11 cellular contexts compared by ENCODE assay signal in the genomic region with DNA sequence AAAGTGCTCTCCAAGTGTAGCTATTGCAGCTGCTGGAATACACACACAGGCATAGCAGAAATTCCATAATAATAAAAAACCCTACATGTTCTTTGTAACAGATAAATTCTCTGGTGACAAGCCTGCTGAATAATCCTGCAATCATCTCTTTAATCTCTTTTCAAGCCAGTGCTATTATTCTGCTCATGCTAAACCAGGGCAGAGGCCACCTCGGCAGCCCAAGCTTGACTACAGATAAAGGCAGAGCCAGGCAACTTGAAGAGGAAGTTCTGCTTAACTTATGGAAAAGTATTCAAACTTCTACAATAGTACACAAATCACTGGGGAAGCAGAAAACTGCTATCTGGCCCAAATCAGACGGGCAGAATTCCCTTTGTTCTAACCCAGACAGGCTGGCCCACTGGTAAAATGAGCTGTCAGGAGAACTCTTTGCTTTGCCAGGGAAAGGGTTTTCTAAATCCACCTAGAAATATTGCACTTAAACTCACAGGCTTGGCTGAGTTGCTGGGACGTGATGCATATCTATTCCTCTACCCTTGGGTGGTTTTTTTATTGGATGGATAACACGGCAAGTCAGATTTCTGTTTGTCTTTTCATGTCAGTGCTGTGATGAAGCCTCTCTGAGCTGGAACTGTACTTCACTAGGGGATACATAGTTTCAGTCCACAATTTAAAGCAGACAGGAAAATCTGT.
DNase-seq lines count a peak whose midpoint lies in the region; ATAC-seq and TF ChIP-seq lines count a peak whose summit lies in the region.
"Had no signal": no experiment of that assay in that cellular context is flagged by ENCODE, and none has a peak within 500 bp of the region (broad histone marks: within the 10 kb centered on the region; RNA-seq: fewer than 3 reads in every experiment).

No MANE protein-coding gene starts in this region.

- peak overlapping the region; percentile 82 for H3K9ac ChIP-seq in adipocyte (ENCODE audit: low read length)

- peak; percentile 42 for DNase-seq in GM04504 (ENCODE audit: low read depth)
- peak; percentile 71 for DNase-seq in adipocyte (ENCODE audit: low read depth)
- no peak for DNase-seq in glutamatergic neuron
- DNase-seq in NCI-H2029 treated with DMSO at 0.1 percent for 48 hours (lab: John Stamatoyannopoulos, UW) = no peak
- DNase-seq in COR-L47 (lab: John Stamatoyannopoulos, UW) = no peak
- DNase-seq in stimulated activated CD8-positive, alpha-beta memory T cell treated with anti-CD3 and anti-CD28 coated beads, Interleukin-4, amount 100 ng/mL, for 48 hours = no peak
- DNase-seq: NCI-H1105; stimulated activated naive B cell treated with anti-CD40 and anti-IgM and Interleukin-4, amounts not matched to agents 10 μg/mL and 1 μg/mL and 100 μg/mL, for 72 hours had no signal

- H3K9me3 Mint-ChIP-seq in glutamatergic neuron (ENCODE audit: unreplicated experiment) = peaks cover 3% of the 10 kb centered on the region
- H3K9me3 Mint-ChIP-seq: stimulated activated naive B cell treated with anti-CD40 and anti-IgM and Interleukin-4, amounts not matched to agents 10 μg/mL and 1 μg/mL and 100 μg/mL, for 72 hours had no signal

- H3K4me1 Mint-ChIP-seq in glutamatergic neuron (ENCODE audit: low read depth, unreplicated experiment) = peaks cover 40% of the 10 kb centered on the region
- H3K4me1 Mint-ChIP-seq: stimulated activated naive B cell treated with anti-CD40 and anti-IgM and Interleukin-4, amounts not matched to agents 10 μg/mL and 1 μg/mL and 100 μg/mL, for 72 hours had no signal

- no peaks in the 10 kb centered on the region for H3K27me3 Mint-ChIP-seq in glutamatergic neuron (ENCODE audit: unreplicated experiment)
- H3K27me3 Mint-ChIP-seq: stimulated activated naive B cell treated with anti-CD40 and anti-IgM and Interleukin-4, amounts not matched to agents 10 μg/mL and 1 μg/mL and 100 μg/mL, for 72 hours had no signal

- no peak for TF ChIP-seq CTCF in glutamatergic neuron (IDR thresholded peaks at IDR 0.05; ENCODE audit: partially characterized antibody, unreplicated experiment)

- no peaks in the 10 kb centered on the region for H3K36me3 Mint-ChIP-seq in glutamatergic neuron (ENCODE audit: unreplicated experiment)

- H3K27ac Mint-ChIP-seq in glutamatergic neuron (ENCODE audit: unreplicated experiment) = peak overlapping the region; percentile 23
- H3K27ac Mint-ChIP-seq: stimulated activated naive B cell treated with anti-CD40 and anti-IgM and Interleukin-4, amounts not matched to agents 10 μg/mL and 1 μg/mL and 100 μg/mL, for 72 hours had no signal

- H3K4me3 ChIP-seq in adipocyte (ENCODE audit: low read length) (peak overlapping the region; percentile 52), skin epidermis (no peak overlapping the region)
- H3K4me3 ChIP-seq: breast epithelium had no signal

- no peak for ATAC-seq in HG03097 (IDR thresholded peaks at IDR 0.05; ENCODE audit: low FRiP score, unreplicated experiment)
- ATAC-seq: stimulated activated naive B cell treated with anti-CD40 and anti-IgM and Interleukin-4, amounts not matched to agents 10 μg/mL and 1 μg/mL and 100 μg/mL, for 72 hours had no signal

- peak overlapping the region in 19 of 21 experiments; percentile 0 to 74 (median 58) for H3K27ac ChIP-seq in skin epidermis

- peaks cover 55% of the 10 kb centered on the region for H3K4me1 ChIP-seq in adipocyte (ENCODE audit: control insufficient read depth, insufficient read depth, low read length)
- H3K4me1 ChIP-seq: breast epithelium had no signal

- H3K4me3 Mint-ChIP-seq in glutamatergic neuron (ENCODE audit: unreplicated experiment) = no peak overlapping the region
- H3K4me3 Mint-ChIP-seq: stimulated activated naive B cell treated with anti-CD40 and anti-IgM and Interleukin-4, amounts not matched to agents 10 μg/mL and 1 μg/mL and 100 μg/mL, for 72 hours had no signal

- H3K27me3 ChIP-seq in adipocyte (replicated peaks; ENCODE audit: control insufficient read depth, insufficient read depth, low read length) = no peaks in the 10 kb centered on the region
- H3K27me3 ChIP-seq: breast epithelium had no signal

- H3K36me3 ChIP-seq in adipocyte (ENCODE audit: control insufficient read depth, insufficient read depth, low read length, severe bottlenecking) = no peaks in the 10 kb centered on the region
- H3K36me3 ChIP-seq: breast epithelium had no signal

- no peaks in the 10 kb centered on the region for H3K9me3 ChIP-seq in adipocyte (ENCODE audit: control insufficient read depth, low read length)
- H3K9me3 ChIP-seq: breast epithelium had no signal

Comparison
In these comparisons a context has a peak if more than half of its experiments do, and no peak if none do; other contexts are left out.
1. DNase-seq: peak in GM04504 (single experiment) and adipocyte (single experiment); none in glutamatergic neuron (single experiment), NCI-H2029 treated with DMSO at 0.1 percent for 48 hours (single experiment), COR-L47 (single experiment) and stimulated activated CD8-positive, alpha-beta memory T cell treated with anti-CD3 and anti-CD28 coated beads, Interleukin-4, amount 100 ng/mL, for 48 hours (single experiment).